In genomic region chr1:177561436-177561835, GRCh38 we compare ENCODE assay signal across 20 cellular contexts.
DNase-seq lines count a peak whose midpoint lies in the region; ATAC-seq and TF ChIP-seq lines count a peak whose summit lies in the region.
"Had no signal": no experiment of that assay in that cellular context is flagged by ENCODE, and none has a peak within 500 bp of the region (broad histone marks: within the 10 kb centered on the region; RNA-seq: fewer than 3 reads in every experiment).

No MANE protein-coding gene starts in this region.

- no peaks in the 10 kb centered on the region for H3K27me3 Mint-ChIP-seq in immature natural killer cell (ENCODE audit: low read depth in 3 of 3)
- no peaks in the 10 kb centered on the region for H3K27me3 Mint-ChIP-seq in activated T-cell treated with anti-CD3 and anti-CD28 coated beads, Interleukin-2, amount 50 U/mL, for 24 hours
- H3K27me3 Mint-ChIP-seq: B cell; CD4-positive, alpha-beta T cell had no signal

- no peak for TF ChIP-seq CTCF in GM06990 (IDR thresholded peaks at IDR 0.05; ENCODE audit: insufficient read depth, low read length, poor library complexity, severe bottlenecking)

- no peaks in the 10 kb centered on the region for H3K4me1 Mint-ChIP-seq in immature natural killer cell
- H3K4me1 Mint-ChIP-seq in activated T-cell treated with anti-CD3 and anti-CD28 coated beads, Interleukin-2, amount 50 U/mL, for 24 hours (ENCODE audit: low read depth), result no peaks in the 10 kb centered on the region
- H3K4me1 Mint-ChIP-seq: B cell, GM23338 had no signal

- peak; percentile 59 for ATAC-seq in GM18861 (IDR thresholded peaks at IDR 0.05; ENCODE audit: unreplicated experiment)
- ATAC-seq in GM19468 (IDR thresholded peaks at IDR 0.05; ENCODE audit: extremely low read depth, unreplicated experiment), result peak; percentile 18
- ATAC-seq in HG03565 (IDR thresholded peaks at IDR 0.05; ENCODE audit: unreplicated experiment), result peak; percentile 67
- no peak for ATAC-seq in GM19455 (IDR thresholded peaks at IDR 0.05; ENCODE audit: unreplicated experiment)
- ATAC-seq: GM23338 had no signal

- no peaks in the 10 kb centered on the region for H3K36me3 Mint-ChIP-seq in immature natural killer cell
- no peaks in the 10 kb centered on the region for H3K36me3 Mint-ChIP-seq in activated T-cell treated with anti-CD3 and anti-CD28 coated beads, Interleukin-2, amount 50 U/mL, for 24 hours (ENCODE audit: low read depth)

- H3K4me3 Mint-ChIP-seq in immature natural killer cell, result no peak overlapping the region
- no peak overlapping the region for H3K4me3 Mint-ChIP-seq in activated T-cell treated with anti-CD3 and anti-CD28 coated beads, Interleukin-2, amount 50 U/mL, for 24 hours
- H3K4me3 Mint-ChIP-seq: B cell; CD4-positive, alpha-beta T cell; GM23338 had no signal

- no peak overlapping the region for H3K4me3 ChIP-seq in GM06990 (replicated peaks; ENCODE audit: low read depth, low read length)
- H3K4me3 ChIP-seq: GM23338 had no signal

- H3K9me3 Mint-ChIP-seq in immature natural killer cell, result peaks cover 8 to 47% (median 21%) of the 10 kb centered on the region in 6 donors
- peaks cover 23% of the 10 kb centered on the region for H3K9me3 Mint-ChIP-seq in activated T-cell treated with anti-CD3 and anti-CD28 coated beads, Interleukin-2, amount 50 U/mL, for 24 hours

- H3K27ac Mint-ChIP-seq in immature natural killer cell, result no peak overlapping the region
- no peak overlapping the region for H3K27ac Mint-ChIP-seq in activated T-cell treated with anti-CD3 and anti-CD28 coated beads, Interleukin-2, amount 50 U/mL, for 24 hours
- H3K27ac Mint-ChIP-seq: B cell; CD4-positive, alpha-beta T cell; GM23338 had no signal

- H3K36me3 ChIP-seq in GM06990 (ENCODE audit: control insufficient read depth, insufficient read depth, low read length), result no peaks in the 10 kb centered on the region

- DNase-seq in GM06990 (ENCODE audit: extremely low read depth, insufficient read length) (peak; percentile 18), immature natural killer cell (no peak), HK-2 (ENCODE audit: unreplicated experiment) (no peak)
- no peak for DNase-seq in activated T-cell treated with anti-CD3 and anti-CD28 coated beads, Interleukin-2, amount 50 U/mL, for 24 hours
- DNase-seq: ACHN; CD4-positive, alpha-beta T cell; DND-41; GDM1; Karpas-422; NCI-H2081; NCI-H524; NK-92 treated with Interleukin-12 subunit alpha and Interleukin-12 subunit beta, amount 100 ng/mL, for 24 hours; OCI-M1; T-helper 9 cell had no signal

- no peaks in the 10 kb centered on the region for H3K27me3 ChIP-seq in GM06990 (replicated peaks; ENCODE audit: control insufficient read depth, insufficient read depth, low read length)
